8 cellular contexts compared by ENCODE assay signal in genomic region chrX:131841496-131842410, GRCh38.
A peak's percentile ranks its signal among the peaks of the same experiment; 100 is the strongest.
DNase-seq lines count a peak whose midpoint lies in the region; ATAC-seq and TF ChIP-seq lines count a peak whose summit lies in the region.

No MANE protein-coding gene starts in this region.

- H3K4me1 Mint-ChIP-seq in HFFc6 (ENCODE audit: low read depth) = no peaks in the 10 kb centered on the region
- H3K4me1 Mint-ChIP-seq in natural killer cell = peaks cover 0 to 7% of the 10 kb centered on the region in 2 donors

- CTCF ChIA-PET in AG04449 (lab: Yijun Ruan, JAX) = interaction anchor here (0.8 to 2.1 kb wide), 19 partner anchors 8 to 792 kb away, joined by 3 to 31 read pairs (median 3); partner anchors contain the start of gene RAP2C

- H3K9me3 Mint-ChIP-seq in HFFc6 (no peaks in the 10 kb centered on the region), natural killer cell (no peaks in the 10 kb centered on the region)

- intact Hi-C loops in natural killer cell (cut with micrococcal nuclease) = loop anchor here (2.0 to 5.0 kb wide), 2 partner anchors 773 to 791 kb away; no protein-coding TSS in a partner anchor

- no peaks in the 10 kb centered on the region; the same call in 1 of the 2 replicates for H3K27me3 Mint-ChIP-seq in HFFc6 (ENCODE audit: insufficient read depth)
- peaks cover 0 to 33% of the 10 kb centered on the region in 2 donors for H3K27me3 Mint-ChIP-seq in natural killer cell (ENCODE audit: low read depth in 2 of 2)

- H3K4me3 Mint-ChIP-seq in HFFc6 (peak overlapping the region; percentile 55; the same call in 1 of the 2 replicates), natural killer cell (no peak overlapping the region)

- no peaks in the 10 kb centered on the region for H3K36me3 Mint-ChIP-seq in HFFc6 (ENCODE audit: low read depth)
- H3K36me3 Mint-ChIP-seq in natural killer cell = no peaks in the 10 kb centered on the region

- H3K4me3 ChIP-seq in AG04449 (ENCODE audit: low read depth, low read length) = no peak overlapping the region

- H3K27ac Mint-ChIP-seq in HFFc6 = no peak overlapping the region
- no peak overlapping the region for H3K27ac Mint-ChIP-seq in natural killer cell

- POLR2A ChIA-PET in AG04449 (lab: Yijun Ruan, JAX) = no interaction called here

- ATAC-seq in esophagus mucosa (peak; percentile 85), natural killer cell (peak in 2 of 3 donors; percentile 76 to 92)

- no peak for DNase-seq in AG04449 (ENCODE audit: low read depth, low spot score)
- peak; percentile 55 for DNase-seq in ELR (ENCODE audit: low read depth)
- DNase-seq in HFFc6 = peak; percentile 1
- peak; percentile 14 for DNase-seq in NCI-H128 (lab: John Stamatoyannopoulos, UW; ENCODE audit: unreplicated experiment)
- no peak for DNase-seq in natural killer cell
- DNase-seq in cerebellar nuclear complex (lab: John Stamatoyannopoulos, UW) = no peak

- peak; percentile 69 for TF ChIP-seq CTCF in AG04449 (IDR thresholded peaks at IDR 0.05; ENCODE audit: insufficient read depth, low read length, missing control alignments)
- TF ChIP-seq CTCF in HFFc6 (IDR thresholded peaks at IDR 0.05) = peak; percentile 85
- peak; percentile 85 for TF ChIP-seq CTCF in VCaP (conservative IDR thresholded peaks at IDR 0.05)
- peak; percentile 69 for TF ChIP-seq CTCF in natural killer cell (IDR thresholded peaks at IDR 0.05)

- H3K27ac ChIP-seq in VCaP = peak overlapping the region; percentile 14; the same call in 1 of the 2 replicates

Comparison
In these comparisons a context has a peak if more than half of its experiments do, and no peak if none do; other contexts are left out.
1. DNase-seq: peak in ELR (single experiment), HFFc6 (single experiment) and NCI-H128 (single experiment); none in AG04449 (single experiment), natural killer cell (single experiment) and cerebellar nuclear complex (0 of 2).
2. Peak in every context shown above with its lines, with median percentiles within 50 percentile points of each other: CTCF ChIP-seq.